Comparison of ENCODE assay signal across 8 cellular contexts in genomic region chr1:66371233-66372005, GRCh38.
A peak's percentile ranks its signal among the peaks of the same experiment; 100 is the strongest.
DNase-seq lines count a peak whose midpoint lies in the region; ATAC-seq lines count a peak whose summit lies in the region.

No MANE protein-coding gene starts in this region.

- peak overlapping the region; percentile 86 to 99 (median 95) for H3K27ac Mint-ChIP-seq in CD4-positive, alpha-beta memory T cell

- no peaks in the 10 kb centered on the region for H3K27me3 Mint-ChIP-seq in CD4-positive, alpha-beta memory T cell

- no peaks in the 10 kb centered on the region for H3K27me3 ChIP-seq in CD4-positive, alpha-beta memory T cell (ENCODE audit: insufficient read depth, low read length)

- H3K4me1 ChIP-seq in CD4-positive, alpha-beta memory T cell (ENCODE audit: insufficient read depth, low read length), result peaks cover 96% of the 10 kb centered on the region

- peak overlapping the region in 7 of 8 donors; percentile 12 to 86 (median 58) for H3K4me3 Mint-ChIP-seq in CD4-positive, alpha-beta memory T cell

- H3K9me3 Mint-ChIP-seq in CD4-positive, alpha-beta memory T cell, result peaks cover 0 to 2% (median 0%) of the 10 kb centered on the region in 8 donors

- peaks cover 62 to 73% of the 10 kb centered on the region in 2 donors for H3K36me3 Mint-ChIP-seq in CD4-positive, alpha-beta memory T cell

- ATAC-seq in GM21825 (IDR thresholded peaks at IDR 0.05; ENCODE audit: unreplicated experiment), result peak; percentile 31
- ATAC-seq in left lobe of liver, result peak; percentile 61
- ATAC-seq in left colon, result no peak
- ATAC-seq in HG02571 (IDR thresholded peaks at IDR 0.05; ENCODE audit: unreplicated experiment), result no peak
- no peak for ATAC-seq in GM19328 (IDR thresholded peaks at IDR 0.05; ENCODE audit: unreplicated experiment)

- peaks cover 72 to 97% (median 84%) of the 10 kb centered on the region in 4 donors for H3K4me1 Mint-ChIP-seq in CD4-positive, alpha-beta memory T cell

- no peaks in the 10 kb centered on the region for H3K9me3 ChIP-seq in CD4-positive, alpha-beta memory T cell (ENCODE audit: control insufficient read depth in 1 of 2, low read length in 2 of 2)

- H3K36me3 ChIP-seq in CD4-positive, alpha-beta memory T cell (ENCODE audit: insufficient read depth, low read length), result peaks cover 41% of the 10 kb centered on the region

- CTCF ChIA-PET in CD4-positive, alpha-beta memory T cell (lab: Charles Lee; ENCODE audit: partially characterized antibody), result interaction anchor here (1.2 to 7.8 kb wide), 8 partner anchors 10 to 128 kb away, joined by 3 to 48 read pairs (median 8); no protein-coding TSS in a partner anchor

- H3K4me3 ChIP-seq in CD4-positive, alpha-beta memory T cell (ENCODE audit: low read length in 2 of 2), result no peak overlapping the region

- DNase-seq in CD4-positive, alpha-beta memory T cell, result peak in 1 of 5 donors; percentile 52
- peak; percentile 48 to 52 for DNase-seq in activated T-cell treated with anti-CD3 and anti-CD28 coated beads, Interleukin-2, amount 50 U/mL, for 48 hours
- DNase-seq in left lobe of liver (ENCODE audit: low spot score), result no peak
- no peak for DNase-seq in left colon
- no peak for DNase-seq in NAMALWA (ENCODE audit: low spot score)

- intact Hi-C loops in CD4-positive, alpha-beta memory T cell (cut with micrococcal nuclease), result loop anchor here (2.0 to 5.0 kb wide), 2 partner anchors 76 to 89 kb away; no protein-coding TSS in a partner anchor
- intact Hi-C loops in left colon (cut with DNase I, micrococcal nuclease), result no loop called here

- H3K27ac ChIP-seq in CD4-positive, alpha-beta memory T cell (ENCODE audit: low read depth, low read length), result peak overlapping the region; percentile 47

- POLR2A ChIA-PET in CD4-positive, alpha-beta memory T cell (lab: Charles Lee; ENCODE audit: partially characterized antibody), result interaction anchor here (0.9 to 16.4 kb wide), 9 partner anchors 9 to 125 kb away, joined by 3 to 216 read pairs (median 5); no protein-coding TSS in a partner anchor

Comparison
In these comparisons a context has a peak if more than half of its experiments do, and no peak if none do; other contexts are left out.
1. DNase-seq: peak in activated T-cell treated with anti-CD3 and anti-CD28 coated beads, Interleukin-2, amount 50 U/mL, for 48 hours (2 of 2); none in left lobe of liver (single experiment), left colon (0 of 2) and NAMALWA (single experiment).
2. ATAC-seq: peak in GM21825 (single experiment) and left lobe of liver (single experiment); none in left colon (single experiment), HG02571 (single experiment) and GM19328 (single experiment).